ENCODE assay signal across 8 cellular contexts in genomic region chr10:71268247-71268691, GRCh38. TPM values are rescaled to one million over a fixed set of nuclear protein-coding genes. Genes with fewer than 3 reads are reported as not detected.
DNase-seq lines count a peak whose midpoint lies in the region; ATAC-seq and TF ChIP-seq lines count a peak whose summit lies in the region.

No MANE protein-coding gene starts in this region.

- H3K27me3 ChIP-seq in H7 (ENCODE audit: control insufficient read depth, insufficient read depth, low read length) = no peaks in the 10 kb centered on the region
- no peaks in the 10 kb centered on the region for H3K27me3 ChIP-seq in heart right ventricle
- no peaks in the 10 kb centered on the region for H3K27me3 ChIP-seq in smooth muscle cell (ENCODE audit: low read depth)

- no peak overlapping the region for H3K9ac ChIP-seq in smooth muscle cell (ENCODE audit: low read depth)

- H4K20me1 ChIP-seq in smooth muscle cell (ENCODE audit: low read depth) = peaks cover 87% of the 10 kb centered on the region

- H3K4me3 Mint-ChIP-seq in activated T-cell treated with anti-CD3 and anti-CD28 coated beads, Interleukin-2, amount 50 U/mL, for 4 hours = no peak overlapping the region

- ATAC-seq in heart right ventricle (peak; percentile 7 to 58 (median 38)), HG03571 (IDR thresholded peaks at IDR 0.05; ENCODE audit: unreplicated experiment) (no peak)
- no peak for ATAC-seq in activated T-cell treated with anti-CD3 and anti-CD28 coated beads, Interleukin-2, amount 50 U/mL, for 4 hours

- no peaks in the 10 kb centered on the region for H3K9me3 Mint-ChIP-seq in activated T-cell treated with anti-CD3 and anti-CD28 coated beads, Interleukin-2, amount 50 U/mL, for 4 hours

- H3K27me3 Mint-ChIP-seq in activated T-cell treated with anti-CD3 and anti-CD28 coated beads, Interleukin-2, amount 50 U/mL, for 4 hours (ENCODE audit: low read depth) = no peaks in the 10 kb centered on the region

- H3K36me3 ChIP-seq in H7 (replicated peaks; ENCODE audit: control insufficient read depth, insufficient read depth, low read length) (no peaks in the 10 kb centered on the region), heart right ventricle (no peaks in the 10 kb centered on the region), smooth muscle cell (ENCODE audit: low read depth) (no peaks in the 10 kb centered on the region)

- no peaks in the 10 kb centered on the region for H3K4me1 Mint-ChIP-seq in activated T-cell treated with anti-CD3 and anti-CD28 coated beads, Interleukin-2, amount 50 U/mL, for 4 hours (ENCODE audit: low read depth)

- H3F3A ChIP-seq in smooth muscle cell (ENCODE audit: low read depth) = peaks cover 43% of the 10 kb centered on the region

- intact Hi-C loops in heart right ventricle (cut with DNase I) = loop anchor here in 9 of 10 donors (1.0 to 10.0 kb wide), 6 partner anchors 36 to 366 kb away; partner anchors contain the start of gene UNC5B (in 5 of the 9)

- peaks cover 30 to 100% (median 76%) of the 10 kb centered on the region in 9 donors for H3K4me1 ChIP-seq in heart right ventricle
- peaks cover 24% of the 10 kb centered on the region for H3K4me1 ChIP-seq in smooth muscle cell (ENCODE audit: low read depth)

- H3K36me3 Mint-ChIP-seq in activated T-cell treated with anti-CD3 and anti-CD28 coated beads, Interleukin-2, amount 50 U/mL, for 4 hours (ENCODE audit: insufficient read depth) = no peaks in the 10 kb centered on the region

- TF ChIP-seq CTCF in WI38 (IDR thresholded peaks at IDR 0.05; ENCODE audit: low read depth, low read length) = peak; percentile 65
- peak; percentile 26 to 74 (median 58) for TF ChIP-seq CTCF in heart right ventricle (IDR thresholded peaks at IDR 0.05)
- TF ChIP-seq CTCF in smooth muscle cell (IDR thresholded peaks at IDR 0.05; ENCODE audit: borderline replicate concordance, insufficient read depth, poor library complexity, severe bottlenecking) = peak; percentile 59

- peak; percentile 83 for DNase-seq in H7
- DNase-seq in heart right ventricle = no peak
- no peak for DNase-seq in smooth muscle cell (lab: John Stamatoyannopoulos, UW; ENCODE audit: unreplicated experiment)
- no peak for DNase-seq in NCI-H2029 treated with DMSO at 0.1 percent for 48 hours (lab: John Stamatoyannopoulos, UW)
- no peak for DNase-seq in activated T-cell treated with anti-CD3 and anti-CD28 coated beads, Interleukin-2, amount 50 U/mL, for 4 hours
- no peak for DNase-seq in GM19238 (ENCODE audit: insufficient read length, low spot score)

- peak overlapping the region; percentile 53 for H3K4me2 ChIP-seq in smooth muscle cell

- H3K9me3 ChIP-seq in heart right ventricle (no peaks in the 10 kb centered on the region), smooth muscle cell (replicated peaks; ENCODE audit: low read depth) (no peaks in the 10 kb centered on the region)

- H3K4me3 ChIP-seq in H7 (ENCODE audit: insufficient read depth, low read depth, low read length) (no peak overlapping the region), WI38 (ENCODE audit: low read depth, low read length) (no peak overlapping the region), heart right ventricle (no peak overlapping the region), smooth muscle cell (no peak overlapping the region)

- H3K27ac ChIP-seq in heart right ventricle = peak overlapping the region in 8 of 10 donors; percentile 43 to 87 (median 76)
- peak overlapping the region; percentile 91 for H3K27ac ChIP-seq in smooth muscle cell (ENCODE audit: low read depth)

- 32 to 41% methylated on average over 8 of the region's 8 CpGs for WGBS in heart right ventricle, 2 donors
- 55% methylated on average over 8 of the region's 8 CpGs for WGBS in smooth muscle cell (ENCODE audit: low lambda C conversion rate)

- no peak overlapping the region for H2AFZ ChIP-seq in smooth muscle cell (ENCODE audit: low read depth)

- peaks cover 79% of the 10 kb centered on the region for H3K79me2 ChIP-seq in smooth muscle cell (ENCODE audit: low read depth)

RNA-seq across cellular contexts. Expression of gene SLC29A3, which starts 50.8 kb away (rescaled TPM):
- total RNA-seq in H7 (2014; rRNA removed; shearing (Covaris generic)) = 5.2 and 6.9 TPM in 2 replicates
- total RNA-seq in heart right ventricle (1 to 10 TPM in 8 of 10 donors, under 1 TPM in 2; 0.89 to 3.5 (median 1.2) TPM), smooth muscle cell (2.9 and 3.6 TPM in 2 replicates)
- polyA plus RNA-seq in heart right ventricle (1 to 10 TPM; 1.2 to 1.6 TPM), smooth muscle cell (4.8 and 7.1 TPM in 2 replicates)
- total RNA-seq in activated T-cell treated with anti-CD3 and anti-CD28 coated beads, Interleukin-2, amount 50 U/mL, for 4 hours = 1 to 10 TPM; 5.0 to 5.5 (median 5.4) TPM

RNA-seq across cellular contexts. Expression of gene UNC5B, which starts 55.9 kb away (rescaled TPM):
- total RNA-seq in H7 (2014; rRNA removed; shearing (Covaris generic)) = 34.7 and 40.2 TPM in 2 replicates
- total RNA-seq in heart right ventricle (10 to 100 TPM in 9 of 10 donors, 1 to 10 TPM in 1; 9.0 to 20.6 (median 12.5) TPM), smooth muscle cell (89.6 and 92.7 TPM in 2 replicates)
- polyA plus RNA-seq in heart right ventricle (1 to 10 TPM; 3.3 to 5.9 TPM), smooth muscle cell (115 and 142 TPM in 2 replicates)
- total RNA-seq in activated T-cell treated with anti-CD3 and anti-CD28 coated beads, Interleukin-2, amount 50 U/mL, for 4 hours = under 1 TPM; 0.26 to 0.43 (median 0.35) TPM

Comparison
In these comparisons a context has a peak if more than half of its experiments do, and no peak if none do; other contexts are left out.
1. ATAC-seq: peak in heart right ventricle (8 of 8); none in HG03571 (single experiment) and activated T-cell treated with anti-CD3 and anti-CD28 coated beads, Interleukin-2, amount 50 U/mL, for 4 hours (0 of 2).
2. RNA of gene UNC5B, which starts 55.9 kb away (total RNA-seq): 89.6 to 92.7 TPM in smooth muscle cell, 34.7 to 40.2 TPM in H7 and 9.0 to 20.6 TPM in heart right ventricle; 0.26 to 0.43 TPM in activated T-cell treated with anti-CD3 and anti-CD28 coated beads, Interleukin-2, amount 50 U/mL, for 4 hours; every median in the first group is over 4 times any median in the second.
3. Peak in every context shown above with its lines, with median percentiles within 50 percentile points of each other: CTCF ChIP-seq.